ENCODE assay signal across 8 cellular contexts in the genomic region with DNA sequence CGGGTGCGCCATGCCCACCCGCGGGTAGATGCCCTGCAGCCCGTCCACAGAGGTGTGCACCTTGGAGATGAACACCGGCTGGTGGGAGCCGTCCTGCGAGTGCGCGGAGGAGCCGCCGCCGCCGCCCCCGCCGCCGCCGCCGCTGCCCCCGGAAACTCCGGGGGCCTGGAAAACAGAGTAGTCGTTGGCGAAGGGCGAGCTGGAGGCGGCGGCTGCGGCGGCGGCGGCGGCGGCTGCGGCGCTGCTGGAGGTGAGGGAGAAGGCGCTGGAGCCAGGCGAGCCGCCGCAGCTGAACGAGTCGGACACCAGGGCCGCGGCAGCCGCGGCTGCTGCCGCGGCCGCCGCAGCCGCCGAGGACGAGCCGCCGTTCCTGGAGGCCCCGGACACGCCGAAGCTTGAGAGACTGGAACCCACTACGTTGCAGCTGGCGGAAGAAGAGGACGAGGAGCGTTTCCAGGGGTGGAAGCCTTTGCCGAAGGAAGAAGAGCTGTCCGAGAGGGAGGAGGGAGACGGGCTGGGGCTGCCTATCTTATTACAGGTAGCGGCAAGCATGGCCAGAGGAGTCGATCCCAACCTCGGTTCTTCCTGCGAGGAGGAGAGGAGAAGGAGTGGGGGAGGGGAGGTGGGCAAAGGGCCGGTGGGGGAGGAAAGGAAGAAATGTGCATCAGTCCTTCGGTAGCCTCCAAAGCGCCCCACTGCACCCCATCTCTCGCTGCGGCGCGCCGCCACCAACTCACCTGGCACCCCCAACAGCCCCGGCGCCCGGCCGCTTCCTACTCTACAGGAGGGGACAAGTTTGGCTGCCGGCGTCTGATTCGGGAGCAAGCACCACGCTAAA. TPM values are rescaled to one million over a fixed set of nuclear protein-coding genes. Genes with fewer than 3 reads are reported as not detected.
DNase-seq lines count a peak whose midpoint lies in the region; ATAC-seq, FAIRE-seq and TF ChIP-seq lines count a peak whose summit lies in the region.

No MANE protein-coding gene starts in this region.

- H3K9me3 ChIP-seq in astrocyte (ENCODE audit: insufficient read depth, low read depth, low read length), result no peaks in the 10 kb centered on the region
- no peaks in the 10 kb centered on the region for H3K9me3 ChIP-seq in right lobe of liver

- H3K4me1 Mint-ChIP-seq in IgD-negative memory B cell (peaks cover 0 to 13% (median 5%) of the 10 kb centered on the region in 3 donors), astrocyte (ENCODE audit: low read depth, unreplicated experiment) (peaks cover 2% of the 10 kb centered on the region)

- TF ChIP-seq POLR2A in right lobe of liver (IDR thresholded peaks at IDR 0.05), result no peak

- no peaks in the 10 kb centered on the region for H3K79me2 ChIP-seq in astrocyte (ENCODE audit: insufficient read depth, low read length)

- H3K27ac Mint-ChIP-seq in IgD-negative memory B cell, result peak overlapping the region; percentile 84 to 95 (median 91)
- H3K27ac Mint-ChIP-seq in astrocyte (ENCODE audit: unreplicated experiment), result peak overlapping the region; percentile 55

- H3K4me1 ChIP-seq in astrocyte (ENCODE audit: insufficient read depth, low read length), result peaks cover 10% of the 10 kb centered on the region
- H3K4me1 ChIP-seq in right lobe of liver, result peaks cover 0 to 26% (median 0%) of the 10 kb centered on the region in 4 donors

- H3K9me3 Mint-ChIP-seq in IgD-negative memory B cell (peaks cover 0 to 11% (median 8%) of the 10 kb centered on the region in 3 donors), astrocyte (ENCODE audit: unreplicated experiment) (peaks cover 7% of the 10 kb centered on the region)

- H3K27me3 Mint-ChIP-seq in IgD-negative memory B cell, result peaks cover 51% of the 10 kb centered on the region
- H3K27me3 Mint-ChIP-seq in astrocyte (ENCODE audit: low read depth, unreplicated experiment), result peaks cover 65% of the 10 kb centered on the region

- peak overlapping the region; percentile 38 for H3K9ac ChIP-seq in astrocyte (ENCODE audit: low read length)

- H3K36me3 ChIP-seq in astrocyte (ENCODE audit: insufficient read depth, low read length), result no peaks in the 10 kb centered on the region
- no peaks in the 10 kb centered on the region for H3K36me3 ChIP-seq in right lobe of liver

- H3K27ac ChIP-seq in astrocyte (ENCODE audit: low read depth, low read length) (no peak overlapping the region), right lobe of liver (no peak overlapping the region)

- peak; percentile 23 to 53 (median 42) for ATAC-seq in right lobe of liver

- H3K4me2 ChIP-seq in astrocyte (ENCODE audit: low read length), result peak overlapping the region; percentile 94

- H3K36me3 Mint-ChIP-seq in IgD-negative memory B cell (no peaks in the 10 kb centered on the region), astrocyte (ENCODE audit: low read depth, unreplicated experiment) (no peaks in the 10 kb centered on the region)

- peak overlapping the region; percentile 62 for H3K4me3 ChIP-seq in astrocyte (ENCODE audit: insufficient read depth, low read depth, low read length)
- H3K4me3 ChIP-seq in right lobe of liver, result no peak overlapping the region

- H3K4me3 Mint-ChIP-seq in IgD-negative memory B cell (peak overlapping the region; percentile 44 to 80 (median 68)), astrocyte (ENCODE audit: unreplicated experiment) (peak overlapping the region; percentile 62)

- 2% methylated on average over 20 of the region's 83 CpGs for WGBS in right lobe of liver (ENCODE audit: insufficient coverage, low coverage, low lambda C conversion rate, missing lambda C conversion rate)

- intact Hi-C loops in right lobe of liver (cut with DNase I), result no loop called here

- no peak for FAIRE-seq in astrocyte (lab: Jason Lieb, UNC)

- TF ChIP-seq CTCF in astrocyte (IDR thresholded peaks at IDR 0.05; ENCODE audit: insufficient read depth, low read depth, low read length) (no peak), right lobe of liver (IDR thresholded peaks at IDR 0.05) (no peak)

- DNase-seq in COLO668 (lab: John Stamatoyannopoulos, UW; ENCODE audit: unreplicated experiment) (peak; percentile 84), astrocyte (ENCODE audit: low read depth) (no peak), right lobe of liver (peak in 1 of 3 donors; percentile 29), hepatic stellate cell (ENCODE audit: low spot score) (no peak), DMS114 treated with DMSO at 0.1 percent for 48 hours (lab: John Stamatoyannopoulos, UW; ENCODE audit: unreplicated experiment) (no peak), amniotic stem cell (lab: John Stamatoyannopoulos, UW) (no peak), GOT3 (lab: John Stamatoyannopoulos, UW) (no peak)

- H3K27me3 ChIP-seq in astrocyte (ENCODE audit: insufficient read depth, low read length) (peaks cover 76% of the 10 kb centered on the region), right lobe of liver (peaks cover 15 to 67% of the 10 kb centered on the region in 2 donors)

- peak overlapping the region; percentile 73 for H2AFZ ChIP-seq in astrocyte (ENCODE audit: low read depth, low read length)

- no peaks in the 10 kb centered on the region for H4K20me1 ChIP-seq in astrocyte (ENCODE audit: insufficient read depth, low read length)

RNA-seq across cellular contexts. Expression of a gene that starts 1.3 kb away (rescaled TPM):
- not detected for polyA plus RNA-seq in IgD-negative memory B cell
- total RNA-seq in astrocyte (0.36 and 0.70 TPM in 2 replicates), right lobe of liver (not detected)
